22 cellular contexts compared by ENCODE assay signal in the genomic region with DNA sequence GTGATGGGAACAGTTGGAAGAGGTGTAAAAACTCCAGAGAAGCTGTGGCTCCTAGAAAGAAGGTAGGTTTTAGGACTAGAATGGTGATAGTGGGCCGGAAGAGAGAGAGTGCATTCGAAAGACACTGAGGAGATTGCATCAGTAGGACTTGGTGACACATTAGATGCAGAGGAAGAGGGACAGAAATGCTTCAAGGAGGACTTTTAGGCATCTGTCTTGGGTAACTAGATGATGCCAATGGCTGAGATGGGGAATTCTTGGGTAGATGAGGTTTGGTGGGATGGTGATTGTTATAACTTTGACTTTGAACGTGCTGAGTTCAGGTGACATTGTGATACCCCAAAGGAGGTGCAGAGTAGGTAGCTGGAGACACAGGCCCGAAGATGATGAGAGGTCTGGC.
A peak's percentile ranks its signal among the peaks of the same experiment; 100 is the strongest.
DNase-seq lines count a peak whose midpoint lies in the region; ATAC-seq and TF ChIP-seq lines count a peak whose summit lies in the region.
"Had no signal": no experiment of that assay in that cellular context is flagged by ENCODE, and none has a peak within 500 bp of the region (broad histone marks: within the 10 kb centered on the region; RNA-seq: fewer than 3 reads in every experiment).

No MANE protein-coding gene starts in this region.

- no peaks in the 10 kb centered on the region for H3K27me3 Mint-ChIP-seq in CD8-positive, alpha-beta T cell (ENCODE audit: low read depth)
- H3K27me3 Mint-ChIP-seq in HFFc6 (ENCODE audit: insufficient read depth): no peaks in the 10 kb centered on the region; the same call in 1 of the 2 replicates
- H3K27me3 Mint-ChIP-seq in activated CD8-positive, alpha-beta T cell treated with anti-CD3 and anti-CD28 coated beads for 36 hours: no peaks in the 10 kb centered on the region
- H3K27me3 Mint-ChIP-seq: B cell had no signal

- CTCF ChIA-PET in CD8-positive, alpha-beta T cell (lab: Charles Lee): no interaction called here
- CTCF ChIA-PET in activated CD8-positive, alpha-beta T cell treated with anti-CD3 and anti-CD28 coated beads for 36 hours (lab: Charles Lee): interaction anchor here (1.5 to 1.9 kb wide), 2 partner anchors 37 to 103 kb away, joined by 3 to 4 read pairs; no protein-coding TSS in a partner anchor

- H3K4me3 ChIP-seq in CD8-positive, alpha-beta T cell (ENCODE audit: low read depth, low read length): no peak overlapping the region
- no peak overlapping the region for H3K4me3 ChIP-seq in mesendoderm (ENCODE audit: low read length)
- H3K4me3 ChIP-seq in MM.1S (ENCODE audit: low read length): no peak overlapping the region
- H3K4me3 ChIP-seq: lower lobe of right lung, PC-9, prostate gland, thoracic aorta had no signal

- H3K79me2 ChIP-seq in mesendoderm (ENCODE audit: control insufficient read depth, insufficient read depth, low read length): no peaks in the 10 kb centered on the region
- no peaks in the 10 kb centered on the region for H3K79me2 ChIP-seq in MM.1S (ENCODE audit: low read length)

- no peak overlapping the region for H3K4me2 ChIP-seq in mesendoderm (ENCODE audit: low read length)
- H3K4me2 ChIP-seq in MM.1S (ENCODE audit: low read depth, low read length): no peak overlapping the region
- H3K4me2 ChIP-seq: PC-9, SK-N-SH had no signal

- no peak overlapping the region for H2AK5ac ChIP-seq in mesendoderm (ENCODE audit: low read length)

- H3K9ac ChIP-seq in mesendoderm (ENCODE audit: low read length) (no peak overlapping the region), MM.1S (ENCODE audit: low read length) (no peak overlapping the region)
- H3K9ac ChIP-seq: SK-N-SH had no signal

- H2BK120ac ChIP-seq in mesendoderm (ENCODE audit: low read depth, low read length): no peak overlapping the region

- no peak overlapping the region for H3K4ac ChIP-seq in mesendoderm (ENCODE audit: low read depth, low read length)

- no peaks in the 10 kb centered on the region for H3K9me3 Mint-ChIP-seq in CD8-positive, alpha-beta T cell
- no peaks in the 10 kb centered on the region for H3K9me3 Mint-ChIP-seq in HFFc6
- peaks cover 2% of the 10 kb centered on the region for H3K9me3 Mint-ChIP-seq in activated CD8-positive, alpha-beta T cell treated with anti-CD3 and anti-CD28 coated beads for 36 hours

- peaks cover 13% of the 10 kb centered on the region for H3K36me3 Mint-ChIP-seq in CD8-positive, alpha-beta T cell
- peaks cover 34% of the 10 kb centered on the region for H3K36me3 Mint-ChIP-seq in HFFc6 (ENCODE audit: low read depth)
- peaks cover 44% of the 10 kb centered on the region for H3K36me3 Mint-ChIP-seq in activated CD8-positive, alpha-beta T cell treated with anti-CD3 and anti-CD28 coated beads for 36 hours (ENCODE audit: low read depth)

- no peak overlapping the region for H4K5ac ChIP-seq in mesendoderm (ENCODE audit: low read length)

- peaks cover 22% of the 10 kb centered on the region for H3K4me1 ChIP-seq in CD8-positive, alpha-beta T cell (ENCODE audit: insufficient read depth, low read length)
- no peaks in the 10 kb centered on the region for H3K4me1 ChIP-seq in mesendoderm (ENCODE audit: control insufficient read depth, low read depth, low read length)
- H3K4me1 ChIP-seq in MM.1S (ENCODE audit: low read length): no peaks in the 10 kb centered on the region
- H3K4me1 ChIP-seq: prostate gland had no signal

- no peak overlapping the region for H3K23ac ChIP-seq in mesendoderm (ENCODE audit: low read length)

- TF ChIP-seq CTCF in CD8-positive, alpha-beta T cell (IDR thresholded peaks at IDR 0.05): no peak
- TF ChIP-seq CTCF in HFFc6 (IDR thresholded peaks at IDR 0.05) (no peak), MM.1S (IDR thresholded peaks at IDR 0.05; ENCODE audit: low read length) (no peak)
- TF ChIP-seq CTCF in activated CD8-positive, alpha-beta T cell treated with anti-CD3 and anti-CD28 coated beads for 36 hours (IDR thresholded peaks at IDR 0.05): no peak

- DNase-seq in CD8-positive, alpha-beta T cell: no peak
- DNase-seq in HFFc6 (no peak), mesendoderm (peak; percentile 13), MM.1S (no peak), A172 (ENCODE audit: low spot score) (no peak)
- DNase-seq in activated CD8-positive, alpha-beta T cell treated with anti-CD3 and anti-CD28 coated beads for 36 hours: no peak
- DNase-seq: DMS 273 treated with DMSO at 0.1 percent for 48 hours; glutamatergic neuron; KBM-7; lower lobe of right lung; naive B cell; NCI-H1105; NCI-H748 treated with DMSO at 0.1 percent for 48 hours; PC-9; SK-N-SH; small intestine; stimulated activated CD4-positive, alpha-beta T cell treated with anti-CD3 and anti-CD28 coated beads, Interleukin-4, amount 100 ng/mL, for 4 hours; stimulated activated CD8-positive, alpha-beta memory T cell treated with anti-CD3 and anti-CD28 coated beads, Interleukin-4, amount 100 ng/mL, for 48 hours had no signal

- H3K4me1 Mint-ChIP-seq in CD8-positive, alpha-beta T cell (ENCODE audit: low read depth): peaks cover 49% of the 10 kb centered on the region
- H3K4me1 Mint-ChIP-seq in HFFc6 (ENCODE audit: low read depth): peaks cover 71% of the 10 kb centered on the region
- H3K4me1 Mint-ChIP-seq in activated CD8-positive, alpha-beta T cell treated with anti-CD3 and anti-CD28 coated beads for 36 hours (ENCODE audit: low read depth): peaks cover 60% of the 10 kb centered on the region

- no CpG with 5 or more reads among the region's 4 CpGs for WGBS in mesendoderm (ENCODE audit: extremely low coverage, insufficient coverage, low lambda C conversion rate)

- no peak overlapping the region for H3K18ac ChIP-seq in mesendoderm (ENCODE audit: low read length)

- no peaks in the 10 kb centered on the region for H3K9me3 ChIP-seq in CD8-positive, alpha-beta T cell (ENCODE audit: low read length)
- H3K9me3 ChIP-seq in MM.1S (replicated peaks; ENCODE audit: insufficient read depth, low read length): no peaks in the 10 kb centered on the region
- H3K9me3 ChIP-seq: lower lobe of right lung, prostate gland, SK-N-SH, thoracic aorta had no signal

- no peak overlapping the region for H3K27ac ChIP-seq in CD8-positive, alpha-beta T cell (ENCODE audit: low read depth, low read length)
- H3K27ac ChIP-seq in mesendoderm (ENCODE audit: low read depth, low read length) (no peak overlapping the region), MM.1S (ENCODE audit: low read length) (no peak overlapping the region)
- H3K27ac ChIP-seq: lower lobe of right lung, PC-9, prostate gland had no signal

- no peak overlapping the region for H3K56ac ChIP-seq in mesendoderm (ENCODE audit: low read length)

- H3K4me3 Mint-ChIP-seq in CD8-positive, alpha-beta T cell: no peak overlapping the region
- H3K4me3 Mint-ChIP-seq in HFFc6: no peak overlapping the region
- H3K4me3 Mint-ChIP-seq in activated CD8-positive, alpha-beta T cell treated with anti-CD3 and anti-CD28 coated beads for 36 hours: peak overlapping the region; percentile 1
- H3K4me3 Mint-ChIP-seq: B cell, naive B cell had no signal

- H3K79me1 ChIP-seq in mesendoderm (ENCODE audit: low read length): no peaks in the 10 kb centered on the region

- no peaks in the 10 kb centered on the region for H3K36me3 ChIP-seq in CD8-positive, alpha-beta T cell (ENCODE audit: insufficient read depth, low read length)
- H3K36me3 ChIP-seq in mesendoderm (ENCODE audit: control insufficient read depth, insufficient read depth, low read length) (no peaks in the 10 kb centered on the region), MM.1S (replicated peaks; ENCODE audit: insufficient read depth, low read length) (no peaks in the 10 kb centered on the region)
- H3K36me3 ChIP-seq: lower lobe of right lung, prostate gland, thoracic aorta had no signal

- H4K8ac ChIP-seq in mesendoderm (ENCODE audit: low read depth, low read length): no peak overlapping the region

- intact Hi-C loops in CD8-positive, alpha-beta T cell (cut with DNase I, micrococcal nuclease): loop anchor here in 1 of 2 experiments (5.0 kb wide), 2 partner anchors 47 to 77 kb away; no protein-coding TSS in a partner anchor
- intact Hi-C loops in activated CD8-positive, alpha-beta T cell treated with anti-CD3 and anti-CD28 coated beads for 36 hours (cut with micrococcal nuclease): loop anchor here (5.0 kb wide), 1 partner anchor 37 kb away; no protein-coding TSS in a partner anchor

- H3K9me2 ChIP-seq in MM.1S (replicated peaks; ENCODE audit: insufficient read depth, low read length): no peaks in the 10 kb centered on the region
- H3K9me2 ChIP-seq: SK-N-SH had no signal

- no peak for ATAC-seq in CD8-positive, alpha-beta T cell
- ATAC-seq in activated CD8-positive, alpha-beta T cell treated with anti-CD3 and anti-CD28 coated beads for 36 hours: no peak
- ATAC-seq in GM18870 (IDR thresholded peaks at IDR 0.05; ENCODE audit: unreplicated experiment): no peak
- ATAC-seq: lower lobe of right lung had no signal

- H4K20me1 ChIP-seq in MM.1S (ENCODE audit: insufficient read depth, low read length): no peaks in the 10 kb centered on the region

- no peak overlapping the region for H2AFZ ChIP-seq in MM.1S (ENCODE audit: low read length)
- H2AFZ ChIP-seq: PC-9 had no signal

- no peaks in the 10 kb centered on the region for H3F3A ChIP-seq in MM.1S (ENCODE audit: insufficient read depth, low read length)

- H2BK15ac ChIP-seq in mesendoderm (replicated peaks; ENCODE audit: low read depth): no peak overlapping the region

- H2BK5ac ChIP-seq in mesendoderm (ENCODE audit: low read length): no peak overlapping the region

- POLR2A ChIA-PET in CD8-positive, alpha-beta T cell (lab: Charles Lee): no interaction called here
- POLR2A ChIA-PET in activated CD8-positive, alpha-beta T cell treated with anti-CD3 and anti-CD28 coated beads for 36 hours (lab: Charles Lee): interaction anchor here (1.0 to 1.5 kb wide), 3 partner anchors 14 to 306 kb away, joined by 3 to 4 read pairs (median 3); partner anchors contain the start of gene MYLIP

- H3K27ac Mint-ChIP-seq in CD8-positive, alpha-beta T cell: peak overlapping the region; percentile 52
- peak overlapping the region; percentile 11; the same call in 1 of the 2 replicates for H3K27ac Mint-ChIP-seq in HFFc6
- H3K27ac Mint-ChIP-seq in activated CD8-positive, alpha-beta T cell treated with anti-CD3 and anti-CD28 coated beads for 36 hours: peak overlapping the region; percentile 84
- H3K27ac Mint-ChIP-seq: B cell had no signal

- no peaks in the 10 kb centered on the region for H3K27me3 ChIP-seq in CD8-positive, alpha-beta T cell (ENCODE audit: insufficient read depth, low read length)
- H3K27me3 ChIP-seq in mesendoderm (ENCODE audit: insufficient read depth, low read length, poor library complexity) (no peaks in the 10 kb centered on the region), MM.1S (replicated peaks; ENCODE audit: insufficient read depth, low read length) (no peaks in the 10 kb centered on the region)

Comparison
In these comparisons a context has a peak if more than half of its experiments do, and no peak if none do; other contexts are left out.
1. H3K27ac Mint-ChIP-seq: peak in every context shown above with its lines; median percentile 84 in activated CD8-positive, alpha-beta T cell treated with anti-CD3 and anti-CD28 coated beads for 36 hours; 52 in CD8-positive, alpha-beta T cell; 11 in HFFc6.